Comparison of ENCODE assay signal across 15 cellular contexts in the genomic region with DNA sequence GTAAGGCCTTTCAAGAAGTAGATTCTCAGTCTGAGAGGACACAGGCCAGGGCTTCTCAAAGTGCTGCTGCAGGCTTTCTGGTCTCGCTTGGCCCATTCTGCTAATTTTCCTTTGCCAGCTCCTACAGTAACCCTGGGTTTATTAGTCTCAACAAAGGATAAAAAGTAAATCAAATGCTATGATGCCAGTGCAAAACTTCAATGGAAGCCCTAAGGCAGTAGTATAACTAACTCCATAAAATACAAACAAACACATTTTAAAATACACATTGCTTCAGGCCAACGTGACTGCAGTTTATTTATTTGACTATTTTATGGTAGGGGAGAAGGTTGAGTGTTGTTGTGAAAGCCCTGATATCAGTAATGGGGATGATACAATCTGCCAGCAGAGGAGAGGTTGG.
"Had no signal": no experiment of that assay in that cellular context is flagged by ENCODE, and none has a peak within 500 bp of the region (broad histone marks: within the 10 kb centered on the region; RNA-seq: fewer than 3 reads in every experiment).

No MANE protein-coding gene starts in this region.

- H3K9ac ChIP-seq: neural progenitor cell had no signal

- H3K27me3 Mint-ChIP-seq: activated naive CD4-positive, alpha-beta T cell treated with anti-CD3 and anti-CD28 coated beads, Interleukin-2, amount 10 ng/mL, durations not matched to agents 7 days and 5 days had no signal

- H3K4me1 Mint-ChIP-seq: neural progenitor cell had no signal

- H3K27ac Mint-ChIP-seq: activated naive CD4-positive, alpha-beta T cell treated with anti-CD3 and anti-CD28 coated beads, Interleukin-2, amount 10 ng/mL, durations not matched to agents 7 days and 5 days; neural progenitor cell; T-helper 1 cell treated with Interleukin-12 subunit alpha and Interleukin-12 subunit beta and Interleukin-4 antibody, amounts not matched to agents 30 μg/mL and 1 μg/mL, for 36 hours had no signal

- H3K4me3 ChIP-seq: left lung, neural progenitor cell, prostate gland, right atrium auricular region, stomach had no signal

- H3K4me3 Mint-ChIP-seq: activated naive CD4-positive, alpha-beta T cell treated with anti-CD3 and anti-CD28 coated beads, Interleukin-2, amount 10 ng/mL, durations not matched to agents 7 days and 5 days; neural progenitor cell; T-helper 1 cell treated with Interleukin-12 subunit alpha and Interleukin-12 subunit beta and Interleukin-4 antibody, amounts not matched to agents 30 μg/mL and 1 μg/mL, for 36 hours had no signal

- H3K9me3 ChIP-seq: left lung, prostate gland, right atrium auricular region, stomach had no signal

- ATAC-seq: activated CD4-positive, CD25-positive, alpha-beta regulatory T cell treated with anti-CD3 and anti-CD28 coated beads, Interleukin-2, amount 50 U/mL, for 24 hours; left lung had no signal

- H2AFZ ChIP-seq: neural progenitor cell had no signal

- H3K27ac ChIP-seq: left lung, neural progenitor cell, stomach had no signal

- H3K4me2 ChIP-seq: neural progenitor cell had no signal

- H3K4me1 ChIP-seq: left lung, neural progenitor cell, prostate gland had no signal

- H3K9me3 Mint-ChIP-seq: activated naive CD4-positive, alpha-beta T cell treated with anti-CD3 and anti-CD28 coated beads, Interleukin-2, amount 10 ng/mL, durations not matched to agents 7 days and 5 days; neural progenitor cell; T-helper 1 cell treated with Interleukin-12 subunit alpha and Interleukin-12 subunit beta and Interleukin-4 antibody, amounts not matched to agents 30 μg/mL and 1 μg/mL, for 36 hours had no signal

- H3K27me3 ChIP-seq: left lung, neural progenitor cell, stomach had no signal

- DNase-seq: activated CD4-positive, alpha-beta T cell treated with anti-CD3 and anti-CD28 coated beads, Interleukin-2, amount 50 U/mL, for 1 hour; activated naive CD4-positive, alpha-beta T cell treated with anti-CD3 and anti-CD28 coated beads, Interleukin-2, amount 10 ng/mL, durations not matched to agents 7 days and 5 days; foreskin fibroblast; hippocampal formation; kidney; left lung; mammary epithelial cell; stimulated activated CD4-positive, alpha-beta T cell treated with anti-CD3 and anti-CD28 coated beads, Interleukin-2, amount 100 ng/mL, for 24 hours; stomach; trophoblast cell had no signal
